1 cellular context compared by ENCODE assay signal in genomic region chr5:180494060-180494509, GRCh38.
A peak's percentile ranks its signal among the peaks of the same experiment; 100 is the strongest.
TF ChIP-seq lines count a peak whose summit lies in the region.

Gene CNOT6 (plus strand): TSS chr5:180494379. CDS start chr5:180529277, 34,898 bp downstream.

TF ChIP-seq in HepG2, 621 proteins besides CTCF, POLR2A, EP300 and RAD21 (continued from another document and continues in another):
- TF ChIP-seq MXD1 (CRISPR knock-in tag; IDR thresholded peaks at IDR 0.05) (no peak), ZBTB37 (CRISPR knock-in tag; IDR thresholded peaks at IDR 0.05) (no peak), MXI1 (IDR thresholded peaks at IDR 0.05; ENCODE audit: borderline replicate concordance, low read depth, low read length) (no peak), MLXIP (CRISPR knock-in tag; IDR thresholded peaks at IDR 0.05; ENCODE audit: borderline replicate concordance) (no peak), MIER3 (CRISPR knock-in tag; IDR thresholded peaks at IDR 0.05; ENCODE audit: borderline replicate concordance) (no peak), SNAPC2 (CRISPR knock-in tag; IDR thresholded peaks at IDR 0.05) (no peak; the same call in 1 of the 2 replicates), BCLAF1 (IDR thresholded peaks at IDR 0.05) (no peak), HNF4A (CRISPR knock-in tag; IDR thresholded peaks at IDR 0.05) (no peak), PCBP2 (optimal IDR thresholded peaks at IDR 0.05; ENCODE audit: low read depth, low read length, poor library complexity, severe bottlenecking) (no peak), ZNF678 (CRISPR knock-in tag; IDR thresholded peaks at IDR 0.05) (no peak), GABPA (IDR thresholded peaks at IDR 0.05; ENCODE audit: low read depth, low read length) (no peak), GABPA (CRISPR knock-in tag; IDR thresholded peaks at IDR 0.05; ENCODE audit: low read depth) (no peak), TCF7 (IDR thresholded peaks at IDR 0.05; ENCODE audit: low read depth) (no peak), MYNN (CRISPR knock-in tag; IDR thresholded peaks at IDR 0.05; ENCODE audit: low read depth) (no peak), ZNF761 (CRISPR knock-in tag; conservative IDR thresholded peaks at IDR 0.05) (no peak), KDM5A (IDR thresholded peaks at IDR 0.05; ENCODE audit: borderline replicate concordance, low read length) (no peak), ZZZ3 (CRISPR knock-in tag; IDR thresholded peaks at IDR 0.05; ENCODE audit: borderline replicate concordance) (no peak), DDIT3 (CRISPR knock-in tag; IDR thresholded peaks at IDR 0.05) (no peak), ZNF280D (CRISPR knock-in tag; IDR thresholded peaks at IDR 0.05) (no peak), ATF5 (CRISPR knock-in tag; IDR thresholded peaks at IDR 0.05; ENCODE audit: low read depth) (no peak), ZNF142 (CRISPR knock-in tag; IDR thresholded peaks at IDR 0.05) (no peak), IRF1 (CRISPR knock-in tag; IDR thresholded peaks at IDR 0.05; ENCODE audit: low read depth) (no peak), SMC3 (IDR thresholded peaks at IDR 0.05; ENCODE audit: low read length) (no peak), SUZ12 (IDR thresholded peaks at IDR 0.05; ENCODE audit: low read depth, low read length) (no peak), ZFP36L2 (CRISPR knock-in tag; IDR thresholded peaks at IDR 0.05) (no peak), THYN1 (CRISPR knock-in tag; IDR thresholded peaks at IDR 0.05; ENCODE audit: borderline replicate concordance, low read depth) (no peak), HMG20B (CRISPR knock-in tag; conservative IDR thresholded peaks at IDR 0.05) (no peak), MXD3 (CRISPR knock-in tag; IDR thresholded peaks at IDR 0.05) (0 out of 2 replicates have a peak, but pooled peaks have one; percentile 24), SRF (IDR thresholded peaks at IDR 0.05; ENCODE audit: low read depth, low read length) (no peak), AKAP8 (CRISPR knock-in tag; IDR thresholded peaks at IDR 0.05) (no peak), MAFF (IDR thresholded peaks at IDR 0.05; ENCODE audit: low read depth, low read length) (no peak), ZNF569 (CRISPR knock-in tag; IDR thresholded peaks at IDR 0.05; ENCODE audit: borderline replicate concordance) (no peak), ZNF225 (CRISPR knock-in tag; IDR thresholded peaks at IDR 0.05) (no peak; the same call in 1 of the 2 replicates), USF2 (IDR thresholded peaks at IDR 0.05; ENCODE audit: low read depth, low read length) (no peak), USF2 (CRISPR knock-in tag; IDR thresholded peaks at IDR 0.05; ENCODE audit: borderline replicate concordance) (no peak), MTF1 (CRISPR knock-in tag; IDR thresholded peaks at IDR 0.05) (no peak), JDP2 (CRISPR knock-in tag; IDR thresholded peaks at IDR 0.05; ENCODE audit: borderline replicate concordance) (no peak; the same call in 1 of the 2 replicates), PRPF4 (IDR thresholded peaks at IDR 0.05; ENCODE audit: low read depth, low read length, poor library complexity, severe bottlenecking) (no peak), ZNF138 (CRISPR knock-in tag; IDR thresholded peaks at IDR 0.05; ENCODE audit: low read depth) (peak; percentile 73; the same call in 1 of the 2 replicates)
